1 cellular context compared by ENCODE assay signal in the genomic region with DNA sequence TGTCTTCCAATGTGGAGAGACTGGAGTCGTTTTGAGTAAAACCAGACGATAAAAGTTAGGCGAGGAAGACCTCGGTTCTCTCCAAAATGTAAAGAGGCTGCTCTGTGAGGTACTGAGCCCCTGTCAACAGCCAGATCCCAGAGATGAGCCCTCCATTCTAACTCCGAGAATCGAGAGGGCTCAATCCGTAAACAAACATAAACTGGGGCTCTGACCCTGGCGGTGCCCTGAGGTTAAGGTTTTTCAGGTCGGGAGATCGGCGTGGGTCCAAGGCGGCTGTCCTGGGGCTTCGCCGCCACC.
TF ChIP-seq lines count a peak whose summit lies in the region.

No MANE protein-coding gene starts in this region.

TF ChIP-seq in liver, 16 proteins besides CTCF, POLR2A, EP300 and RAD21 (continued from another document):
- TF ChIP-seq JUND (IDR thresholded peaks at IDR 0.05) (no peak), FOXA1 (IDR thresholded peaks at IDR 0.05) (no peak)
TF ChIP-seq in liver: peak in this region for 1.
